In the genomic region with DNA sequence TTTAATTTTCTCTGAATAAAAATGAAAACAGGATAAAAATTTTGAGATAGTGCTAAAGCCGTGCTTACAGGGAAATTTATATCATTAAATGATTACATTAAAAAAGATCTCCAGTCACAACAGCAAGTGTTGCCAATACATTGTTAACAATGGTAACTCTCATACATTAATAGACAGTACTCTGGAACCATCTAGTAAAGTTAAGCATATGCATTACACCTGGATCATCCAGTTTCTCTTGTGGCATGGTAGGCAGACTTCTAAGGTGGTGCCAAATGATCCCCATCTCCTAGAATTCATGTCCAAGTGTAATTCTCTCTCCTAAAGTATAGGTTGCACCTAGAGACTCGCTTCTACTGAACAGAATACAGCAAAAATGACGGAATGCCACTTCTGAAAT, we compare ENCODE assay signal across 20 cellular contexts. TPM values are rescaled to one million over a fixed set of nuclear protein-coding genes. Genes with fewer than 3 reads are reported as not detected.
DNase-seq lines count a peak whose midpoint lies in the region; ATAC-seq and TF ChIP-seq lines count a peak whose summit lies in the region.
"Had no signal": no experiment of that assay in that cellular context is flagged by ENCODE, and none has a peak within 500 bp of the region (broad histone marks: within the 10 kb centered on the region; RNA-seq: fewer than 3 reads in every experiment).

No MANE protein-coding gene starts in this region.

- H3K4me3 ChIP-seq in MG63, result no peak overlapping the region
- H3K4me3 ChIP-seq: ascending aorta, coronary artery, psoas muscle had no signal

- peak overlapping the region; percentile 78 for H3K27ac Mint-ChIP-seq in activated CD4-positive, alpha-beta T cell treated with anti-CD3 and anti-CD28 coated beads, Interleukin-2, amount 10 ng/mL, durations not matched to agents 24 days and 14 days
- peak overlapping the region; percentile 50 for H3K27ac Mint-ChIP-seq in activated naive CD8-positive, alpha-beta T cell
- H3K27ac Mint-ChIP-seq in nephron progenitor cell, result peak overlapping the region; percentile 25

- no peaks in the 10 kb centered on the region for H3K27me3 ChIP-seq in MG63
- H3K27me3 ChIP-seq: ascending aorta had no signal

- H3K9me3 Mint-ChIP-seq in activated CD4-positive, alpha-beta T cell treated with anti-CD3 and anti-CD28 coated beads, Interleukin-2, amount 10 ng/mL, durations not matched to agents 24 days and 14 days, result no peaks in the 10 kb centered on the region
- no peaks in the 10 kb centered on the region for H3K9me3 Mint-ChIP-seq in activated naive CD8-positive, alpha-beta T cell (ENCODE audit: low read depth)
- peaks cover 43% of the 10 kb centered on the region for H3K9me3 Mint-ChIP-seq in nephron progenitor cell
- H3K9me3 Mint-ChIP-seq: activated T-cell treated with anti-CD3 and anti-CD28 coated beads, Interleukin-2, amount 50 U/mL, for 4 hours had no signal

- intact Hi-C loops in activated CD4-positive, alpha-beta T cell treated with anti-CD3 and anti-CD28 coated beads, Interleukin-2, amount 10 ng/mL, durations not matched to agents 24 days and 14 days (cut with micrococcal nuclease), result loop anchor here (2.0 kb wide), 1 partner anchor 97 kb away; no protein-coding TSS in a partner anchor

- peak overlapping the region; percentile 49 for H3K4me3 Mint-ChIP-seq in activated CD4-positive, alpha-beta T cell treated with anti-CD3 and anti-CD28 coated beads, Interleukin-2, amount 10 ng/mL, durations not matched to agents 24 days and 14 days
- H3K4me3 Mint-ChIP-seq in activated naive CD8-positive, alpha-beta T cell, result peak overlapping the region; percentile 20
- H3K4me3 Mint-ChIP-seq in nephron progenitor cell, result no peak overlapping the region

- H3K36me3 ChIP-seq in MG63, result no peaks in the 10 kb centered on the region
- H3K36me3 ChIP-seq: ascending aorta had no signal

- TF ChIP-seq CTCF in nephron progenitor cell (IDR thresholded peaks at IDR 0.05), result no peak

- peaks cover 45% of the 10 kb centered on the region for H3K4me1 Mint-ChIP-seq in activated CD4-positive, alpha-beta T cell treated with anti-CD3 and anti-CD28 coated beads, Interleukin-2, amount 10 ng/mL, durations not matched to agents 24 days and 14 days
- H3K4me1 Mint-ChIP-seq in activated naive CD8-positive, alpha-beta T cell (ENCODE audit: low read depth), result peaks cover 69% of the 10 kb centered on the region
- H3K4me1 Mint-ChIP-seq in nephron progenitor cell, result peaks cover 1% of the 10 kb centered on the region

- ATAC-seq in HG02610 (IDR thresholded peaks at IDR 0.05; ENCODE audit: unreplicated experiment) (no peak), GM18868 (IDR thresholded peaks at IDR 0.05; ENCODE audit: unreplicated experiment) (no peak)
- ATAC-seq: activated T-cell treated with anti-CD3 and anti-CD28 coated beads, Interleukin-2, amount 50 U/mL, for 4 hours; Panc1; psoas muscle had no signal

- peaks cover 39% of the 10 kb centered on the region for H3K36me3 Mint-ChIP-seq in activated CD4-positive, alpha-beta T cell treated with anti-CD3 and anti-CD28 coated beads, Interleukin-2, amount 10 ng/mL, durations not matched to agents 24 days and 14 days (ENCODE audit: low read depth)
- peaks cover 11% of the 10 kb centered on the region for H3K36me3 Mint-ChIP-seq in activated naive CD8-positive, alpha-beta T cell
- peaks cover 61% of the 10 kb centered on the region for H3K36me3 Mint-ChIP-seq in nephron progenitor cell (ENCODE audit: low read depth)

- DNase-seq in activated CD4-positive, alpha-beta T cell treated with anti-CD3 and anti-CD28 coated beads, Interleukin-2, amount 10 ng/mL, durations not matched to agents 24 days and 14 days, result no peak
- no peak for DNase-seq in activated CD4-positive, alpha-beta T cell treated with anti-CD3 and anti-CD28 coated beads for 48 hours
- DNase-seq in KBM-7, result peak; percentile 30
- DNase-seq in nephron progenitor cell, result no peak
- DNase-seq in MG63, result no peak
- DNase-seq: activated T-cell treated with anti-CD3 and anti-CD28 coated beads, Interleukin-2, amount 50 U/mL, for 4 hours; C1 segment of cervical spinal cord; DMS79 treated with DMSO at 0.1 percent for 48 hours; foreskin melanocyte; KG1; NCI-H1092 treated with DMSO at 0.1 percent for 48 hours; NCI-H2171; NCI-H774; psoas muscle had no signal

- H3K9me3 ChIP-seq in MG63, result no peaks in the 10 kb centered on the region
- H3K9me3 ChIP-seq: ascending aorta, psoas muscle had no signal

- in situ Hi-C loops in KBM-7 (cut with MboI; ENCODE audit: low pct_unique_long_range_greater_than_20kb, low sequenced_read_pairs), result no loop called here

- no peaks in the 10 kb centered on the region for H3K27me3 Mint-ChIP-seq in activated CD4-positive, alpha-beta T cell treated with anti-CD3 and anti-CD28 coated beads, Interleukin-2, amount 10 ng/mL, durations not matched to agents 24 days and 14 days
- H3K27me3 Mint-ChIP-seq in activated naive CD8-positive, alpha-beta T cell, result no peaks in the 10 kb centered on the region
- no peaks in the 10 kb centered on the region for H3K27me3 Mint-ChIP-seq in nephron progenitor cell (ENCODE audit: low read depth, poor library complexity)

RNA-seq across cellular contexts. Expression of a gene that starts 17.5 kb away (rescaled TPM):
- 94.7 and 104 TPM in 2 replicates for total RNA-seq in activated CD4-positive, alpha-beta T cell treated with anti-CD3 and anti-CD28 coated beads, Interleukin-2, amount 10 ng/mL, durations not matched to agents 24 days and 14 days
- 16.3 and 20.7 TPM in 2 replicates for total RNA-seq in MG63 (2014; rRNA removed; shearing (Covaris generic); ENCODE audit: low replicate concordance)

Comparison
In these comparisons a context has a peak if more than half of its experiments do, and no peak if none do; other contexts are left out.
1. H3K27ac Mint-ChIP-seq: peak in every context shown above with its lines; median percentile 78 in activated CD4-positive, alpha-beta T cell treated with anti-CD3 and anti-CD28 coated beads, Interleukin-2, amount 10 ng/mL, durations not matched to agents 24 days and 14 days; 50 in activated naive CD8-positive, alpha-beta T cell; 25 in nephron progenitor cell.